Comparison of ENCODE assay signal across 21 cellular contexts in the genomic region with DNA sequence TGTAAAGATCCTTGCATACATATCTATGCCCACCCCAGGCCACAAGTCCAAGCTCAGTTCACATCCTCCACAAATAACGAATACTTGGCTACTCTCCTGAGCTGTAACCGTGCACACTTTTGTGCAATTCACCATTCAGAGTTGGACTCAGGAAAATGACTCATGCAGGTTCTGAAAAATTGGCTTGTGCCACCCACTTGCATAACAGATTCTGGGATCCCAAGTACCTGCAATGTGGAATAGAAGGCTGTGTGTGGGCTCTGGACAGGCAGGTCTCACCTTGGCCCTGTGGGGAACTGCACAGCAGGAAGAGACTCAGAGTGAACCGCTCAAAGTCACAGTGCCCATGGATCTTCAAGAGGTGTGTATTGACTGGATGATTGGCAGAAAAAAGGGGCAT.
"Had no signal": no experiment of that assay in that cellular context is flagged by ENCODE, and none has a peak within 500 bp of the region (broad histone marks: within the 10 kb centered on the region; RNA-seq: fewer than 3 reads in every experiment).

No MANE protein-coding gene starts in this region.

- H3K27me3 ChIP-seq: foreskin keratinocyte, hepatocyte, sigmoid colon, testis, tibial nerve, upper lobe of right lung, vagina had no signal

- H3K4me3 ChIP-seq: hepatocyte, mucosa of descending colon, prostate gland, sigmoid colon, skin epidermis, testis, tibial nerve, upper lobe of right lung, vagina had no signal

- FAIRE-seq: endometrium, islet of Langerhans had no signal

- H3K36me3 ChIP-seq: prostate gland, sigmoid colon, tibial nerve, upper lobe of right lung, vagina had no signal

- ATAC-seq: foreskin keratinocyte; left lobe of liver; mucosa of descending colon; naive thymus-derived CD8-positive, alpha-beta T cell; stimulated activated naive CD8-positive, alpha-beta T cell treated with anti-CD3 and anti-CD28 coated beads, Interleukin-15, amount 100 ng/mL, for 72 hours; upper lobe of right lung had no signal

- DNase-seq: cortex of kidney; effector memory CD4-positive, alpha-beta T cell; kidney glomerular epithelial cell; mucosa of descending colon; naive thymus-derived CD8-positive, alpha-beta T cell; sigmoid colon; stimulated activated CD4-positive, alpha-beta T cell treated with anti-CD3 and anti-CD28 coated beads, Interleukin-2, amount 100 ng/mL, for 24 hours; stimulated activated CD4-positive, alpha-beta T cell treated with anti-CD3 and anti-CD28 coated beads, Interleukin-4, amount 100 ng/mL, for 4 hours; stimulated activated naive B cell treated with anti-CD40 and anti-IgM and Interleukin-4, amounts not matched to agents 10 μg/mL and 1 μg/mL and 100 μg/mL, for 72 hours; stimulated activated naive CD8-positive, alpha-beta T cell treated with anti-CD3 and anti-CD28 coated beads, Interleukin-15, amount 100 ng/mL, for 72 hours; testis; upper lobe of right lung had no signal
